In genomic region chr7:2451171-2452073, GRCh38 we compare ENCODE assay signal across 8 cellular contexts. TPM values are rescaled to one million over a fixed set of nuclear protein-coding genes. Genes with fewer than 3 reads are reported as not detected.
DNase-seq lines count a peak whose midpoint lies in the region; ATAC-seq and TF ChIP-seq lines count a peak whose summit lies in the region.

No MANE protein-coding gene starts in this region.

- no peaks in the 10 kb centered on the region for H3K9me3 ChIP-seq in lower lobe of right lung

- peak; percentile 86 for ATAC-seq in GM18498 (IDR thresholded peaks at IDR 0.05; ENCODE audit: unreplicated experiment)
- ATAC-seq in HG03097 (IDR thresholded peaks at IDR 0.05; ENCODE audit: low FRiP score, unreplicated experiment), result peak; percentile 66
- peak; percentile 97 to 98 for ATAC-seq in lower lobe of right lung

- TF ChIP-seq CTCF in lower lobe of right lung (IDR thresholded peaks at IDR 0.05), result peak; percentile 92

- peak overlapping the region; percentile 46 for H3K27ac ChIP-seq in lower lobe of right lung

- peaks cover 21% of the 10 kb centered on the region for H3K4me1 ChIP-seq in lower lobe of right lung

- H3K36me3 ChIP-seq in lower lobe of right lung, result peaks cover 7% of the 10 kb centered on the region

- H3K27me3 ChIP-seq in lower lobe of right lung (ENCODE audit: low read depth), result no peaks in the 10 kb centered on the region

- intact Hi-C loops in lower lobe of right lung (cut with DNase I), result no loop called here

- peak overlapping the region; percentile 47 for H3K4me3 ChIP-seq in lower lobe of right lung

- DNase-seq in A172 (ENCODE audit: low spot score), result peak; percentile 75
- peak; percentile 20 to 90 for DNase-seq in NCI-H526 (lab: John Stamatoyannopoulos, UW)
- peak; percentile 90 to 91 for DNase-seq in activated CD4-positive, alpha-beta T cell treated with anti-CD3 and anti-CD28 coated beads, Interleukin-2, amount 50 U/mL, for 48 hours
- DNase-seq in dermis blood vessel endothelial cell, result peak; percentile 87
- peak; percentile 92 for DNase-seq in lower lobe of right lung
- DNase-seq in stimulated activated CD4-positive, alpha-beta T cell treated with anti-CD3 and anti-CD28 coated beads, TNF-alpha, amount 100 ng/mL, for 1 hour (ENCODE audit: low read depth in 3 of 3, low spot score in 1 of 3), result peak; percentile 39 to 81 (median 62)

RNA-seq across cellular contexts. Expression of gene GRIFIN, which starts 24.8 kb away (rescaled TPM):
- not detected in 2 replicates for total RNA-seq in A172 (2014; rRNA removed; shearing (Covaris generic))
- not detected in 2 replicates for total RNA-seq in dermis blood vessel endothelial cell
- not detected for total RNA-seq in lower lobe of right lung

RNA-seq across cellular contexts. Expression of gene CHST12, which starts 48.0 kb away (rescaled TPM):
- 9.8 and 17.3 TPM in 2 replicates for total RNA-seq in A172 (2014; rRNA removed; shearing (Covaris generic))
- 6.8 and 21.5 TPM in 2 replicates for total RNA-seq in dermis blood vessel endothelial cell
- total RNA-seq in lower lobe of right lung, result 29.2 TPM

Comparison
In these comparisons a context has a peak if more than half of its experiments do, and no peak if none do; other contexts are left out.
1. Peak in every context shown above with its lines: DNase-seq, ATAC-seq, H3K4me3 ChIP-seq and H3K27ac ChIP-seq.